In the genomic region with DNA sequence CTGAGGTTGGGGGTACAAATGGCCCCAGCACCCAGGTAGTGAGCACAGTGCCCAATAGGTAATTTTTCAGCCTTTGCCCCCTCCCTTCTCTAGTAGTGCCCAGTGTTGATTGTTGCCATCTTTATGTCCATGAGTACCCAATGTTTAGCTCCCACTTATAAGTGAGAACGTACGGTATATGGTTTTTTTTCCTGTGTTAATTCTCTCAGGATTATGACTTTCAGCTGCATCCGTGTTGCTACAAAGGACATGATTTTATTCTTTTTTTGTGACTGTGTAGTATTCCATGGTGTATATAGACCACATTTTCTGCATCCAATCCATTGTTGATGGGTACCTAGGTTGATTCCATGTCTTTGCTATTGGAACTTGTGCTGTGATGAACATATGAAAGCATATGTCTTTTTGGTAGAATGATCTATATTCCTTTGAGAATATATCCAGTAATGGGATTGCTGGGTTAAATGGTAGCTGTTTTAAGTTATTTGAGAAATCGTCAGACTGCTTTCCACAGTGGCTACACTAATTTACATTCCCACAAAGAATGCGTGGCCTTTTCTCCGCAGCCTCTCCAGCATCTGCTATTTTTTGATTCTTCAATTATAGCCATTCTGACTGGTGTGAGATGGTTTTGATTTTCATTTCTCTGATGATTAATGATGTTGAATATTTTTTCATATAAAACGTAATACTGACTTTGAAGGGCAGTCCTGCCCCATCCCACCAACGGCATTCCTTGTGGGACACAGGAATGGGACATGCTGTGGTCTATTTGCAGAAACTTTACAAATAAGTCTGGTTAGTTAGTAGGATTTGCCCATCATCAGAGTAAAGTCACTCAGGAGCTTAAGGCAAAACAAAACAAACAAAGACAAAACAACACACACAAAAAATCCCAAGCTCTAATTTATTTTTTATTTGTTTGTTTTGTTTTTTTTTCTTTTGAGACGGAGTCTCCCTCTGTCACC, we compare ENCODE assay signal across 13 cellular contexts.
DNase-seq lines count a peak whose midpoint lies in the region; ATAC-seq and TF ChIP-seq lines count a peak whose summit lies in the region.
"Had no signal": no experiment of that assay in that cellular context is flagged by ENCODE, and none has a peak within 500 bp of the region (broad histone marks: within the 10 kb centered on the region; RNA-seq: fewer than 3 reads in every experiment).

No MANE protein-coding gene starts in this region.

- no peak overlapping the region for H3K4me3 Mint-ChIP-seq in neural crest cell
- H3K4me3 Mint-ChIP-seq: CD4-positive, alpha-beta T cell; CD8-positive, alpha-beta T cell had no signal

- ATAC-seq in GM19035 (IDR thresholded peaks at IDR 0.05; ENCODE audit: unreplicated experiment) = no peak
- ATAC-seq in HG02852 (IDR thresholded peaks at IDR 0.05; ENCODE audit: unreplicated experiment) = no peak
- ATAC-seq: CD8-positive, alpha-beta T cell had no signal

- H3K4me1 Mint-ChIP-seq in neural crest cell = peaks cover 50% of the 10 kb centered on the region

- H3K27ac Mint-ChIP-seq in neural crest cell (ENCODE audit: unreplicated experiment) = peak overlapping the region; percentile 27
- H3K27ac Mint-ChIP-seq: CD4-positive, alpha-beta T cell; CD8-positive, alpha-beta T cell had no signal

- no peaks in the 10 kb centered on the region for H3K36me3 Mint-ChIP-seq in neural crest cell (ENCODE audit: low read depth)
- H3K36me3 Mint-ChIP-seq: CD8-positive, alpha-beta T cell had no signal

- DNase-seq in SK-N-DZ (ENCODE audit: low spot score) (peak; percentile 97), neural crest cell (ENCODE audit: low read depth, low spot score) (no peak), H4 (ENCODE audit: low spot score) (no peak)
- DNase-seq: 8988T; ACHN; Caco-2; Calu3; CD4-positive, alpha-beta T cell; CD8-positive, alpha-beta T cell; DMS79 treated with DMSO at 0.1 percent for 48 hours; GF-D8 had no signal

- no peak for TF ChIP-seq CTCF in neural crest cell (conservative IDR thresholded peaks at IDR 0.05)

- no peaks in the 10 kb centered on the region for H3K27me3 Mint-ChIP-seq in neural crest cell (ENCODE audit: low read depth)
- H3K27me3 Mint-ChIP-seq: CD4-positive, alpha-beta T cell had no signal

- no peaks in the 10 kb centered on the region for H3K9me3 Mint-ChIP-seq in neural crest cell
- H3K9me3 Mint-ChIP-seq: CD4-positive, alpha-beta T cell; CD8-positive, alpha-beta T cell had no signal
